9 cellular contexts compared by ENCODE assay signal in genomic region chr1:8217809-8218208, GRCh38.
DNase-seq lines count a peak whose midpoint lies in the region; ATAC-seq and TF ChIP-seq lines count a peak whose summit lies in the region.
"Had no signal": no experiment of that assay in that cellular context is flagged by ENCODE, and none has a peak within 500 bp of the region (broad histone marks: within the 10 kb centered on the region; RNA-seq: fewer than 3 reads in every experiment).

No MANE protein-coding gene starts in this region.

- no peak for TF ChIP-seq POLR2A in breast epithelium (IDR thresholded peaks at IDR 0.05)

- CTCF ChIA-PET in MCF 10A (lab: Yijun Ruan, JAX), result interaction anchor here (0.6 kb wide), 1 partner anchor 516 kb away, joined by 3 read pairs; no protein-coding TSS in a partner anchor

- H3K4me3 ChIP-seq in breast epithelium (peak overlapping the region; percentile 39 to 68 (median 52)), ectodermal cell (ENCODE audit: insufficient read depth, low read depth, low read length) (peak overlapping the region; percentile 19)

- H3K27ac ChIP-seq in breast epithelium (peak overlapping the region; percentile 75 to 82), ectodermal cell (ENCODE audit: insufficient read depth, low read depth, low read length, poor library complexity, severe bottlenecking) (no peak overlapping the region)

- H3K4me1 ChIP-seq in breast epithelium, result peaks cover 6 to 7% of the 10 kb centered on the region in 2 donors
- H3K4me1 ChIP-seq in ectodermal cell (ENCODE audit: control insufficient read depth, insufficient read depth, low read length), result no peaks in the 10 kb centered on the region

- BruUV-seq in MCF 10A (replicated peaks; lab: Mats Ljungman, UMichigan), result no TSS peak

- H3K9me3 ChIP-seq in breast epithelium (no peaks in the 10 kb centered on the region), ectodermal cell (ENCODE audit: control insufficient read depth, low read length) (no peaks in the 10 kb centered on the region)

- H3K4me1 Mint-ChIP-seq in MCF 10A (ENCODE audit: insufficient read depth, unreplicated experiment) (peaks cover 26% of the 10 kb centered on the region), natural killer cell (peaks cover 0 to 26% of the 10 kb centered on the region in 2 donors), type B pancreatic cell (ENCODE audit: unreplicated experiment) (peaks cover 19% of the 10 kb centered on the region)

- ATAC-seq in natural killer cell, result peak in 2 of 3 donors; percentile 47 to 54
- ATAC-seq in GM21526 (IDR thresholded peaks at IDR 0.05; ENCODE audit: low FRiP score, unreplicated experiment), result no peak
- ATAC-seq in GM21367 (IDR thresholded peaks at IDR 0.05; ENCODE audit: unreplicated experiment), result no peak

- 88 to 91% methylated on average over 3 to 4 of the region's 4 CpGs for WGBS in ectodermal cell, 2 experiments

- H3K27ac Mint-ChIP-seq in MCF 10A (ENCODE audit: low read depth, unreplicated experiment) (no peak overlapping the region), natural killer cell (peak overlapping the region; percentile 67 to 68), type B pancreatic cell (peak overlapping the region; percentile 62)

- POLR2A ChIA-PET in MCF 10A (lab: Yijun Ruan, JAX), result interaction anchor here (2.8 kb wide), 1 partner anchor 14 kb away, joined by 16 read pairs; no protein-coding TSS in a partner anchor

- H3K4me3 Mint-ChIP-seq in MCF 10A (ENCODE audit: unreplicated experiment) (no peak overlapping the region), natural killer cell (peak overlapping the region; percentile 71), type B pancreatic cell (peak overlapping the region; percentile 62)

- H3K27me3 ChIP-seq in breast epithelium (no peaks in the 10 kb centered on the region), ectodermal cell (ENCODE audit: control insufficient read depth, insufficient read depth, low read length, poor library complexity, severe bottlenecking) (peaks cover 18% of the 10 kb centered on the region)

- no peak for DNase-seq in breast epithelium (ENCODE audit: low spot score in 2 of 2)
- DNase-seq in MCF 10A (ENCODE audit: unreplicated experiment), result no peak
- DNase-seq in natural killer cell, result no peak
- DNase-seq in type B pancreatic cell (ENCODE audit: extremely low spot score, unreplicated experiment), result no peak
- no peak for DNase-seq in stimulated activated CD4-positive, alpha-beta T cell treated with anti-CD3 and anti-CD28 coated beads, Interleukin-4, amount 100 ng/mL, for 4 hours
- DNase-seq: kidney glomerular epithelial cell had no signal

- no peaks in the 10 kb centered on the region for H3K36me3 Mint-ChIP-seq in MCF 10A (ENCODE audit: insufficient read depth, unreplicated experiment)
- no peaks in the 10 kb centered on the region for H3K36me3 Mint-ChIP-seq in natural killer cell
- H3K36me3 Mint-ChIP-seq in type B pancreatic cell, result no peaks in the 10 kb centered on the region

- TF ChIP-seq CTCF in breast epithelium (IDR thresholded peaks at IDR 0.05) (no peak), MCF 10A (IDR thresholded peaks at IDR 0.05; ENCODE audit: unreplicated experiment) (no peak), natural killer cell (IDR thresholded peaks at IDR 0.05) (no peak), type B pancreatic cell (conservative IDR thresholded peaks at IDR 0.05) (no peak)

- intact Hi-C loops in breast epithelium (cut with DNase I; ENCODE audit: low total_unique reads) (no loop called here), MCF 10A (cut with micrococcal nuclease) (no loop called here), natural killer cell (cut with micrococcal nuclease) (loop anchor here (10.0 kb wide), 1 partner anchor 103 kb away; no protein-coding TSS in a partner anchor)

- no peaks in the 10 kb centered on the region for H3K36me3 ChIP-seq in breast epithelium
- H3K36me3 ChIP-seq in ectodermal cell (ENCODE audit: control insufficient read depth, insufficient read depth, low read length), result no peaks in the 10 kb centered on the region

- H3K27me3 Mint-ChIP-seq in MCF 10A (ENCODE audit: insufficient read depth, unreplicated experiment) (no peaks in the 10 kb centered on the region), natural killer cell (ENCODE audit: low read depth in 2 of 2) (peaks cover 17 to 25% of the 10 kb centered on the region in 2 donors), type B pancreatic cell (no peaks in the 10 kb centered on the region)

- H3K9me3 Mint-ChIP-seq in MCF 10A (ENCODE audit: unreplicated experiment) (no peaks in the 10 kb centered on the region), natural killer cell (no peaks in the 10 kb centered on the region), type B pancreatic cell (no peaks in the 10 kb centered on the region)

Comparison
In these comparisons a context has a peak if more than half of its experiments do, and no peak if none do; other contexts are left out.
1. ATAC-seq: peak in natural killer cell (2 of 3); none in GM21526 (single experiment) and GM21367 (single experiment).